33 cellular contexts compared by ENCODE assay signal in the genomic region with DNA sequence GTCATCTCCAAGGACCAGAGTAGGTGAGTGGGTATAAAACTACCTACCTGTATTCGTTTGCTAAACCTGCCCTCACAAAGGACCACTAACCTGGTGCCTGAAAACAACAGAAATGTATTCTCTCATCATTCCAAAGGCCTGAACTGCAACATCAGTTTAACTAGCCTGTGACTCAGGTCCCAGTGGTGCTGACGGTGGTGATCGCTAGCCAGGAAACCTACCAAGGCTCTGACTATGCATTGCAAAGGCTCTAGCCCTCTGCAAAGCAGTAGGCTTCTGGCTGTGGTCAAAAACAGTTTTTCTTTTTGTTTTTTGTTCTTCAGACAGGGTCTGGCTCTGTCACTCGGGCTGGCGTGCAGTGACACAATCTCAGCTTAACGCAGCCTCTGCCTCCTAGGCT.
"Had no signal": no experiment of that assay in that cellular context is flagged by ENCODE, and none has a peak within 500 bp of the region (broad histone marks: within the 10 kb centered on the region; RNA-seq: fewer than 3 reads in every experiment).

No MANE protein-coding gene starts in this region.

- H3K9me3 Mint-ChIP-seq: activated naive CD4-positive, alpha-beta T cell treated with anti-CD3 and anti-CD28 coated beads, Interleukin-2, amount 10 ng/mL, durations not matched to agents 7 days and 5 days; activated naive CD8-positive, alpha-beta T cell treated with anti-CD3 and anti-CD28 coated beads, Interleukin-2, amount 10 ng/mL, durations not matched to agents 7 days and 5 days; activated T-cell treated with anti-CD3 and anti-CD28 coated beads, Interleukin-2, amount 50 U/mL, for 72 hours; nephron; stimulated activated naive CD8-positive, alpha-beta T cell treated with anti-CD3 and anti-CD28 coated beads, Interleukin-15, amount 100 ng/mL, for 72 hours; T-helper 2 cell treated with Interferon-gamma antibody and Interleukin-4, amounts not matched to agents 5 μg/mL and 100 μg/mL, for 36 hours had no signal

- H3K27me3 ChIP-seq: brain microvascular endothelial cell, ovary, thyroid gland had no signal

- H3K36me3 Mint-ChIP-seq: activated naive CD4-positive, alpha-beta T cell treated with anti-CD3 and anti-CD28 coated beads, Interleukin-2, amount 10 ng/mL, durations not matched to agents 7 days and 5 days; activated naive CD8-positive, alpha-beta T cell treated with anti-CD3 and anti-CD28 coated beads, Interleukin-2, amount 10 ng/mL, durations not matched to agents 7 days and 5 days; stimulated activated memory B cell treated with anti-CD40 and anti-IgM and Interleukin-4, amounts not matched to agents 10 μg/mL and 1 μg/mL and 100 μg/mL, for 72 hours had no signal

- H3K4me3 Mint-ChIP-seq: activated CD4-positive, alpha-beta T cell treated with anti-CD3 and anti-CD28 coated beads for 36 hours; activated naive CD4-positive, alpha-beta T cell treated with anti-CD3 and anti-CD28 coated beads, Interleukin-2, amount 10 ng/mL, durations not matched to agents 7 days and 5 days; activated naive CD8-positive, alpha-beta T cell treated with anti-CD3 and anti-CD28 coated beads, Interleukin-2, amount 10 ng/mL, durations not matched to agents 7 days and 5 days; activated T-cell treated with anti-CD3 and anti-CD28 coated beads, Interleukin-2, amount 50 U/mL, for 72 hours; nephron; stimulated activated memory B cell treated with anti-CD40 and anti-IgM and Interleukin-4, amounts not matched to agents 10 μg/mL and 1 μg/mL and 100 μg/mL, for 72 hours; stimulated activated naive CD8-positive, alpha-beta T cell treated with anti-CD3 and anti-CD28 coated beads, Interleukin-15, amount 100 ng/mL, for 72 hours; T-helper 2 cell treated with Interferon-gamma antibody and Interleukin-4, amounts not matched to agents 5 μg/mL and 100 μg/mL, for 36 hours had no signal

- ATAC-seq: activated CD4-positive, alpha-beta T cell treated with anti-CD3 and anti-CD28 coated beads for 36 hours; activated T-cell treated with anti-CD3 and anti-CD28 coated beads, Interleukin-2, amount 50 U/mL, for 72 hours; heart left ventricle; mucosa of descending colon; sciatic nerve; stimulated activated memory B cell treated with anti-CD40 and anti-IgM and Interleukin-4, amounts not matched to agents 10 μg/mL and 1 μg/mL and 100 μg/mL, for 72 hours; stimulated activated naive CD8-positive, alpha-beta T cell treated with anti-CD3 and anti-CD28 coated beads, Interleukin-15, amount 100 ng/mL, for 72 hours; upper lobe of right lung had no signal

- H3K9me3 ChIP-seq: heart left ventricle, left ventricle myocardium inferior, mucosa of descending colon, prostate gland, thyroid gland, upper lobe of right lung had no signal

- H3K4me1 ChIP-seq: heart left ventricle, left ventricle myocardium inferior, prostate gland, thyroid gland, upper lobe of right lung had no signal

- H3K4me1 Mint-ChIP-seq: activated CD4-positive, alpha-beta T cell treated with anti-CD3 and anti-CD28 coated beads for 36 hours; activated naive CD4-positive, alpha-beta T cell treated with anti-CD3 and anti-CD28 coated beads, Interleukin-2, amount 10 ng/mL, durations not matched to agents 7 days and 5 days; activated naive CD8-positive, alpha-beta T cell treated with anti-CD3 and anti-CD28 coated beads, Interleukin-2, amount 10 ng/mL, durations not matched to agents 7 days and 5 days; stimulated activated memory B cell treated with anti-CD40 and anti-IgM and Interleukin-4, amounts not matched to agents 10 μg/mL and 1 μg/mL and 100 μg/mL, for 72 hours; stimulated activated naive CD8-positive, alpha-beta T cell treated with anti-CD3 and anti-CD28 coated beads, Interleukin-15, amount 100 ng/mL, for 72 hours had no signal

- H3K27me3 Mint-ChIP-seq: activated naive CD4-positive, alpha-beta T cell treated with anti-CD3 and anti-CD28 coated beads, Interleukin-2, amount 10 ng/mL, durations not matched to agents 7 days and 5 days; activated naive CD8-positive, alpha-beta T cell treated with anti-CD3 and anti-CD28 coated beads, Interleukin-2, amount 10 ng/mL, durations not matched to agents 7 days and 5 days had no signal

- H3K27ac ChIP-seq: brain microvascular endothelial cell, coronary artery, dorsolateral prefrontal cortex, heart left ventricle, left ventricle myocardium inferior, ovary, prostate gland, thyroid gland, upper lobe of right lung had no signal

- H3K4me3 ChIP-seq: coronary artery, dorsolateral prefrontal cortex, heart left ventricle, left ventricle myocardium inferior, lung, mucosa of descending colon, ovary, prostate gland, thyroid gland, upper lobe of right lung had no signal

- DNase-seq: activated CD4-positive, alpha-beta T cell treated with anti-CD3 and anti-CD28 coated beads for 36 hours; activated CD4-positive, alpha-beta T cell treated with anti-CD3 and anti-CD28 coated beads, Interleukin-2, amount 50 U/mL, for 4 hours; activated CD4-positive, CD25-positive, alpha-beta regulatory T cell; activated gamma-delta T cell; activated naive CD4-positive, alpha-beta T cell treated with anti-CD3 and anti-CD28 coated beads, Interleukin-2, amount 10 ng/mL, durations not matched to agents 7 days and 5 days; activated naive CD8-positive, alpha-beta T cell treated with anti-CD3 and anti-CD28 coated beads, Interleukin-2, amount 10 ng/mL, durations not matched to agents 7 days and 5 days; activated T-cell treated with anti-CD3 and anti-CD28 coated beads for 4 hours; activated T-cell treated with anti-CD3 and anti-CD28 coated beads, Interleukin-2, amount 50 U/mL, for 72 hours; brain microvascular endothelial cell; effector memory CD4-positive, alpha-beta T cell; foreskin fibroblast; heart left ventricle; left ventricle myocardium inferior; mesendoderm; mucosa of descending colon; ovary; retina; small intestine; stimulated activated CD4-positive, alpha-beta T cell treated with anti-CD3 and anti-CD28 coated beads, Interleukin-1b, Interleukin-23, amount 100 ng/mL, for 48 hours; stimulated activated CD4-positive, alpha-beta T cell treated with anti-CD3 and anti-CD28 coated beads, Interleukin-4, amount 100 ng/mL, for 4 hours; stimulated activated CD8-positive, alpha-beta memory T cell treated with anti-CD3 and anti-CD28 coated beads, Interleukin-4, amount 100 ng/mL, for 48 hours; stimulated activated naive CD8-positive, alpha-beta T cell treated with anti-CD3 and anti-CD28 coated beads, Interleukin-15, amount 100 ng/mL, for 72 hours; T-helper 1 cell; thyroid gland had no signal

- H3K36me3 ChIP-seq: brain microvascular endothelial cell, heart left ventricle, left ventricle myocardium inferior, ovary, prostate gland, thyroid gland, upper lobe of right lung had no signal

- H3K27ac Mint-ChIP-seq: activated CD4-positive, alpha-beta T cell treated with anti-CD3 and anti-CD28 coated beads for 36 hours; activated naive CD4-positive, alpha-beta T cell treated with anti-CD3 and anti-CD28 coated beads, Interleukin-2, amount 10 ng/mL, durations not matched to agents 7 days and 5 days; activated naive CD8-positive, alpha-beta T cell treated with anti-CD3 and anti-CD28 coated beads, Interleukin-2, amount 10 ng/mL, durations not matched to agents 7 days and 5 days; activated T-cell treated with anti-CD3 and anti-CD28 coated beads, Interleukin-2, amount 50 U/mL, for 72 hours; nephron; stimulated activated memory B cell treated with anti-CD40 and anti-IgM and Interleukin-4, amounts not matched to agents 10 μg/mL and 1 μg/mL and 100 μg/mL, for 72 hours; stimulated activated naive CD8-positive, alpha-beta T cell treated with anti-CD3 and anti-CD28 coated beads, Interleukin-15, amount 100 ng/mL, for 72 hours; T-helper 2 cell treated with Interferon-gamma antibody and Interleukin-4, amounts not matched to agents 5 μg/mL and 100 μg/mL, for 36 hours had no signal
